ENCODE assay signal across 19 cellular contexts in genomic region chr4:6157926-6158325, GRCh38. TPM values are rescaled to one million over a fixed set of nuclear protein-coding genes. Genes with fewer than 3 reads are reported as not detected.
A peak's percentile ranks its signal among the peaks of the same experiment; 100 is the strongest.
DNase-seq lines count a peak whose midpoint lies in the region; ATAC-seq and TF ChIP-seq lines count a peak whose summit lies in the region.
"Had no signal": no experiment of that assay in that cellular context is flagged by ENCODE, and none has a peak within 500 bp of the region (broad histone marks: within the 10 kb centered on the region; RNA-seq: fewer than 3 reads in every experiment).

No MANE protein-coding gene starts in this region.

- no peak overlapping the region for H3K4me2 ChIP-seq in Karpas-422 (ENCODE audit: low read depth, low read length, poor library complexity, severe bottlenecking)
- H3K4me2 ChIP-seq: BLaER1, GM23338 had no signal

- H3K27me3 ChIP-seq in upper lobe of right lung (no peaks in the 10 kb centered on the region), Karpas-422 (ENCODE audit: low read length) (no peaks in the 10 kb centered on the region), WERI-Rb-1 (ENCODE audit: insufficient read depth, low read depth, severe bottlenecking) (no peaks in the 10 kb centered on the region)
- H3K27me3 ChIP-seq: BLaER1 had no signal

- H3K4me3 ChIP-seq in upper lobe of right lung (no peak overlapping the region), Karpas-422 (ENCODE audit: low read length) (no peak overlapping the region), WERI-Rb-1 (ENCODE audit: low read depth, low read length) (no peak overlapping the region)
- H3K4me3 ChIP-seq: BLaER1, GM12878, GM23338, HAP-1 had no signal

- peak; percentile 18 for DNase-seq in Right ventricle myocardium superior
- no peak for DNase-seq in Right ventricle myocardium inferior (ENCODE audit: missing footprints)
- DNase-seq in posterior vena cava (ENCODE audit: low spot score) = peak; percentile 73
- peak; percentile 20 for DNase-seq in upper lobe of right lung
- DNase-seq in Karpas-422 = no peak
- DNase-seq in WERI-Rb-1 = no peak
- DNase-seq: CD4-positive, alpha-beta T cell; CD8-positive, alpha-beta memory T cell; DMS 273 treated with DMSO at 0.1 percent for 48 hours; DMS79; EL; GDM1; HFFc6 had no signal

- no peaks in the 10 kb centered on the region for H3K4me1 ChIP-seq in upper lobe of right lung
- no peaks in the 10 kb centered on the region for H3K4me1 ChIP-seq in Karpas-422 (ENCODE audit: low read length)
- H3K4me1 ChIP-seq: HAP-1 had no signal

- no peaks in the 10 kb centered on the region for H4K20me1 ChIP-seq in Karpas-422 (ENCODE audit: insufficient read depth, low read depth, low read length)
- H4K20me1 ChIP-seq: BLaER1 had no signal

- no peak for TF ChIP-seq CTCF in upper lobe of right lung (IDR thresholded peaks at IDR 0.05)
- no peak for TF ChIP-seq CTCF in WERI-Rb-1 (IDR thresholded peaks at IDR 0.05; ENCODE audit: low read depth, low read length)

- ATAC-seq in Right ventricle myocardium superior (ENCODE audit: poor library complexity) (no peak), Right ventricle myocardium inferior (no peak), upper lobe of right lung (peak; percentile 13)
- ATAC-seq: GM12878, GM23338 had no signal

- H3K9me2 ChIP-seq in Karpas-422 (replicated peaks; ENCODE audit: insufficient read depth, low read length) = no peaks in the 10 kb centered on the region

- H3K9ac ChIP-seq in Karpas-422 (ENCODE audit: low read length) = no peak overlapping the region
- H3K9ac ChIP-seq: BLaER1 had no signal

- H3K9me3 ChIP-seq in upper lobe of right lung = no peaks in the 10 kb centered on the region
- H3K9me3 ChIP-seq in Karpas-422 (ENCODE audit: low read length) = no peaks in the 10 kb centered on the region
- no peaks in the 10 kb centered on the region for H3K9me3 ChIP-seq in WERI-Rb-1 (ENCODE audit: severe bottlenecking)
- H3K9me3 ChIP-seq: HAP-1 had no signal

- H2AFZ ChIP-seq in Karpas-422 (ENCODE audit: low read length) = no peak overlapping the region
- H2AFZ ChIP-seq: GM23338 had no signal

- no peaks in the 10 kb centered on the region for H3K79me2 ChIP-seq in Karpas-422 (ENCODE audit: low read length)

- no peaks in the 10 kb centered on the region for H3K36me3 ChIP-seq in upper lobe of right lung
- no peaks in the 10 kb centered on the region for H3K36me3 ChIP-seq in Karpas-422 (ENCODE audit: insufficient read depth, low read length)
- no peaks in the 10 kb centered on the region for H3K36me3 ChIP-seq in WERI-Rb-1
- H3K36me3 ChIP-seq: BLaER1, HAP-1 had no signal

- no peak overlapping the region for H3K27ac ChIP-seq in upper lobe of right lung
- no peak overlapping the region for H3K27ac ChIP-seq in Karpas-422 (ENCODE audit: low read length)
- no peak overlapping the region for H3K27ac ChIP-seq in WERI-Rb-1
- H3K27ac ChIP-seq: 22Rv1, BLaER1, C4-2B had no signal

- intact Hi-C loops in Right ventricle myocardium superior (cut with DNase I) (no loop called here), Right ventricle myocardium inferior (cut with DNase I) (no loop called here), posterior vena cava (cut with DNase I) (no loop called here), upper lobe of right lung (cut with DNase I) (no loop called here)

RNA-seq across cellular contexts. Expression of gene JAKMIP1, which starts 42.4 kb away (rescaled TPM):
- total RNA-seq in Right ventricle myocardium superior (not detected), Right ventricle myocardium inferior (not detected), posterior vena cava (under 1 TPM; 0.14 TPM), upper lobe of right lung (0.64 TPM)
- total RNA-seq in Karpas-422 (2014; rRNA removed; shearing (Covaris generic); ENCODE audit: low replicate concordance) = not detected in 2 replicates
- total RNA-seq: HFFc6 had no signal

Comparison
In these comparisons a context has a peak if more than half of its experiments do, and no peak if none do; other contexts are left out.
1. DNase-seq: peak in Right ventricle myocardium superior (single experiment), posterior vena cava (single experiment) and upper lobe of right lung (single experiment); none in Right ventricle myocardium inferior (single experiment), Karpas-422 (single experiment) and WERI-Rb-1 (single experiment).